In the genomic region with DNA sequence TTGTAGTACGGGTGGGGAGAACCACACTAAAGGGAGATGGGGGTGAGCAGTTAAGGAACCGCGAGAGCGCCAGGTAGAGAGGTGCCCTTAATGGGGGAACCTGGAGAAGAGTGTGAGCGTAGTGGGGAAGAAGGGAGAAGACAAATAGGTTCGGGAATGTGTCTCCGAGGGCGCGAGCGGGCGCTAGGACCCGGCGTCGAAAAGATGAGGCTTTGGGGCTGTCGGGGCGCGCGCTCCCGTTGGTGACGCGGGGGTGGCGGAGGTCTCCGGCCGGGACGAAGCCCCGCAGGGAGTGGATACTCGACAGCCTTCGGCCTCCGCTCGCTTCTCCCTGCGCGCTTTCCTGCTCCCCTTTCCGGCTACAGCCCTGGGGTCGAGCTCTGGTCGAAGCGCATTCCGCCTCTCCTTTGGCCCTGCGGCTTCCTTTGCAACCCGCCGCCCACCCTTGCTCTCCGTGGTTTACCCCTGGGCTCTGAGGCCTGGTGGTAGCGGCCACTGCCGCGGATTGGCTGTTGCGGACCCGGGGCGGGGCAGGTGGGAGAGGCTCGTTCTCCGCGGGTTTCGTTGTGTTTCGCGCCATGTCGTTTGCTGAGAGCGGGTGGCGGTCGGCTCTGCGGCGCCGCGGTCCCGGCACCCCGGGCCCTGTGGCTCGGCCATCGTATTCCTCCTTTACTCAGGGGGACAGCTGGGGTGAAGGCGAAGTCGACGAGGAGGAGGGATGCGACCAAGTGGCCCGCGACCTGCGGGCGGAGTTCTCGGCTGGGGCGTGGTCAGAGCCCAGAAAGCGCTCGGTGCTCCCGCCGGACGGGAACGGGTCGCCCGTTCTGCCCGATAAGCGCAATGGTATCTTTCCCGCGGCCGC, we compare ENCODE assay signal across 1 cellular context.
A peak's percentile ranks its signal among the peaks of the same experiment; 100 is the strongest.
TF ChIP-seq lines count a peak whose summit lies in the region.

Gene ARL6IP6 (plus strand): TSS at position 574 of the 862 bp plus-strand sequence. CDS start 5 bp downstream, at position 579.

TF ChIP-seq in HepG2, 621 proteins besides CTCF, POLR2A, EP300 and RAD21 (continued from another document and continues in another):
- TF ChIP-seq, protein P1, sequence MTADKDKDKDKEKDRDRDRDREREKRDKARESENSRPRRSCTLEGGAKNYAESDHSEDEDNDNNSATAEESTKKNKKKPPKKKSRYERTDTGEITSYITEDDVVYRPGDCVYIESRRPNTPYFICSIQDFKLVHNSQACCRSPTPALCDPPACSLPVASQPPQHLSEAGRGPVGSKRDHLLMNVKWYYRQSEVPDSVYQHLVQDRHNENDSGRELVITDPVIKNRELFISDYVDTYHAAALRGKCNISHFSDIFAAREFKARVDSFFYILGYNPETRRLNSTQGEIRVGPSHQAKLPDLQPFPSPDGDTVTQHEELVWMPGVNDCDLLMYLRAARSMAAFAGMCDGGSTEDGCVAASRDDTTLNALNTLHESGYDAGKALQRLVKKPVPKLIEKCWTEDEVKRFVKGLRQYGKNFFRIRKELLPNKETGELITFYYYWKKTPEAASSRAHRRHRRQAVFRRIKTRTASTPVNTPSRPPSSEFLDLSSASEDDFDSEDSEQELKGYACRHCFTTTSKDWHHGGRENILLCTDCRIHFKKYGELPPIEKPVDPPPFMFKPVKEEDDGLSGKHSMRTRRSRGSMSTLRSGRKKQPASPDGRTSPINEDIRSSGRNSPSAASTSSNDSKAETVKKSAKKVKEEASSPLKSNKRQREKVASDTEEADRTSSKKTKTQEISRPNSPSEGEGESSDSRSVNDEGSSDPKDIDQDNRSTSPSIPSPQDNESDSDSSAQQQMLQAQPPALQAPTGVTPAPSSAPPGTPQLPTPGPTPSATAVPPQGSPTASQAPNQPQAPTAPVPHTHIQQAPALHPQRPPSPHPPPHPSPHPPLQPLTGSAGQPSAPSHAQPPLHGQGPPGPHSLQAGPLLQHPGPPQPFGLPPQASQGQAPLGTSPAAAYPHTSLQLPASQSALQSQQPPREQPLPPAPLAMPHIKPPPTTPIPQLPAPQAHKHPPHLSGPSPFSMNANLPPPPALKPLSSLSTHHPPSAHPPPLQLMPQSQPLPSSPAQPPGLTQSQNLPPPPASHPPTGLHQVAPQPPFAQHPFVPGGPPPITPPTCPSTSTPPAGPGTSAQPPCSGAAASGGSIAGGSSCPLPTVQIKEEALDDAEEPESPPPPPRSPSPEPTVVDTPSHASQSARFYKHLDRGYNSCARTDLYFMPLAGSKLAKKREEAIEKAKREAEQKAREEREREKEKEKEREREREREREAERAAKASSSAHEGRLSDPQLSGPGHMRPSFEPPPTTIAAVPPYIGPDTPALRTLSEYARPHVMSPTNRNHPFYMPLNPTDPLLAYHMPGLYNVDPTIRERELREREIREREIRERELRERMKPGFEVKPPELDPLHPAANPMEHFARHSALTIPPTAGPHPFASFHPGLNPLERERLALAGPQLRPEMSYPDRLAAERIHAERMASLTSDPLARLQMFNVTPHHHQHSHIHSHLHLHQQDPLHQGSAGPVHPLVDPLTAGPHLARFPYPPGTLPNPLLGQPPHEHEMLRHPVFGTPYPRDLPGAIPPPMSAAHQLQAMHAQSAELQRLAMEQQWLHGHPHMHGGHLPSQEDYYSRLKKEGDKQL (CRISPR knock-in tag; IDR thresholded peaks at IDR 0.05; ENCODE audit: low read depth) = no peak
- TF ChIP-seq MAZ (IDR thresholded peaks at IDR 0.05; ENCODE audit: borderline replicate concordance, low read depth, low read length) = no peak
- TF ChIP-seq MAZ (CRISPR knock-in tag; IDR thresholded peaks at IDR 0.05; ENCODE audit: low read depth) = peak; percentile 67
- TF ChIP-seq WIZ (CRISPR knock-in tag; IDR thresholded peaks at IDR 0.05) = no peak
- TF ChIP-seq SOX13 (IDR thresholded peaks at IDR 0.05) = peak; percentile 12; the same call in 1 of the 2 replicates
- TF ChIP-seq SOX13 (CRISPR knock-in tag; conservative IDR thresholded peaks at IDR 0.05 in 1 of 2, IDR thresholded peaks at IDR 0.05 in 1 of 2) = no peak; a peak in 1 of 4 replicates
- TF ChIP-seq ZNF234 (CRISPR knock-in tag; conservative IDR thresholded peaks at IDR 0.05) = 0 out of 2 replicates have a peak, but pooled peaks have one; percentile 76
- TF ChIP-seq TFAP4 (IDR thresholded peaks at IDR 0.05; ENCODE audit: borderline replicate concordance, low read depth) = no peak; the same call in 1 of the 2 replicates
- TF ChIP-seq THYN1 (CRISPR knock-in tag; IDR thresholded peaks at IDR 0.05; ENCODE audit: borderline replicate concordance, low read depth) = peak; percentile 87; the same call in 1 of the 2 replicates
- TF ChIP-seq CC2D1A (CRISPR knock-in tag; IDR thresholded peaks at IDR 0.05) = no peak
- TF ChIP-seq ZNF296 (CRISPR knock-in tag; conservative IDR thresholded peaks at IDR 0.05) = no peak
- no peak for TF ChIP-seq SNRNP70 (IDR thresholded peaks at IDR 0.05; ENCODE audit: low read depth, low read length)
- peak; percentile 48; the same call in 1 of the 2 replicates for TF ChIP-seq ZNF547 (CRISPR knock-in tag; IDR thresholded peaks at IDR 0.05)
- peak; percentile 52 for TF ChIP-seq ZNF431 (CRISPR knock-in tag; IDR thresholded peaks at IDR 0.05; ENCODE audit: borderline replicate concordance, low read depth)
- peak; percentile 78; the same call in 1 of the 2 replicates for TF ChIP-seq ZNF225 (CRISPR knock-in tag; IDR thresholded peaks at IDR 0.05)
- peak; percentile 81 for TF ChIP-seq ZNF878 (CRISPR knock-in tag; IDR thresholded peaks at IDR 0.05)
- TF ChIP-seq PHF8 (CRISPR knock-in tag; IDR thresholded peaks at IDR 0.05) = peak; percentile 94
- no peak; the same call in 1 of the 2 replicates for TF ChIP-seq ZNF34 (CRISPR knock-in tag; IDR thresholded peaks at IDR 0.05; ENCODE audit: borderline replicate concordance)
- TF ChIP-seq KDM4B (CRISPR knock-in tag; IDR thresholded peaks at IDR 0.05) = no peak
- TF ChIP-seq, protein P2, sequence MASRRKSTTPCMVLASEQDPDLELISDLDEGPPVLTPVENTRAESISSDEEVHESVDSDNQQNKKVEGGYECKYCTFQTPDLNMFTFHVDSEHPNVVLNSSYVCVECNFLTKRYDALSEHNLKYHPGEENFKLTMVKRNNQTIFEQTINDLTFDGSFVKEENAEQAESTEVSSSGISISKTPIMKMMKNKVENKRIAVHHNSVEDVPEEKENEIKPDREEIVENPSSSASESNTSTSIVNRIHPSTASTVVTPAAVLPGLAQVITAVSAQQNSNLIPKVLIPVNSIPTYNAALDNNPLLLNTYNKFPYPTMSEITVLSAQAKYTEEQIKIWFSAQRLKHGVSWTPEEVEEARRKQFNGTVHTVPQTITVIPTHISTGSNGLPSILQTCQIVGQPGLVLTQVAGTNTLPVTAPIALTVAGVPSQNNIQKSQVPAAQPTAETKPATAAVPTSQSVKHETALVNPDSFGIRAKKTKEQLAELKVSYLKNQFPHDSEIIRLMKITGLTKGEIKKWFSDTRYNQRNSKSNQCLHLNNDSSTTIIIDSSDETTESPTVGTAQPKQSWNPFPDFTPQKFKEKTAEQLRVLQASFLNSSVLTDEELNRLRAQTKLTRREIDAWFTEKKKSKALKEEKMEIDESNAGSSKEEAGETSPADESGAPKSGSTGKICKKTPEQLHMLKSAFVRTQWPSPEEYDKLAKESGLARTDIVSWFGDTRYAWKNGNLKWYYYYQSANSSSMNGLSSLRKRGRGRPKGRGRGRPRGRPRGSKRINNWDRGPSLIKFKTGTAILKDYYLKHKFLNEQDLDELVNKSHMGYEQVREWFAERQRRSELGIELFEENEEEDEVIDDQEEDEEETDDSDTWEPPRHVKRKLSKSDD (CRISPR knock-in tag; IDR thresholded peaks at IDR 0.05; ENCODE audit: low read depth) = peak; percentile 40; the same call in 1 of the 2 replicates
- TF ChIP-seq, protein P3, sequence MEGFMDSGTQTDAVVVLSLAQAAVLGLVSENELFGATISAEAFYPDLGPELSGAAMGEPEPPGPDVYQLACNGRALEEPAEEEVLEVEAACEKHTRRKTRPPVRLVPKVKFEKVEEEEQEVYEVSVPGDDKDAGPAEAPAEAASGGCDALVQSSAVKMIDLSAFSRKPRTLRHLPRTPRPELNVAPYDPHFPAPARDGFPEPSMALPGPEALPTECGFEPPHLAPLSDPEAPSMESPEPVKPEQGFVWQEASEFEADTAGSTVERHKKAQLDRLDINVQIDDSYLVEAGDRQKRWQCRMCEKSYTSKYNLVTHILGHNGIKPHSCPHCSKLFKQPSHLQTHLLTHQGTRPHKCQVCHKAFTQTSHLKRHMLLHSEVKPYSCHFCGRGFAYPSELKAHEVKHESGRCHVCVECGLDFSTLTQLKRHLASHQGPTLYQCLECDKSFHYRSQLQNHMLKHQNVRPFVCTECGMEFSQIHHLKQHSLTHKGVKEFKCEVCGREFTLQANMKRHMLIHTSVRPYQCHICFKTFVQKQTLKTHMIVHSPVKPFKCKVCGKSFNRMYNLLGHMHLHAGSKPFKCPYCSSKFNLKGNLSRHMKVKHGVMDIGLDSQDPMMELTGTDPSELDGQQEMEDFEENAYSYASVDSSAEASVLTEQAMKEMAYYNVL (CRISPR knock-in tag; IDR thresholded peaks at IDR 0.05; ENCODE audit: borderline replicate concordance) = peak; percentile 90
- TF ChIP-seq MAFK (conservative IDR thresholded peaks at IDR 0.05 in 1 of 2, IDR thresholded peaks at IDR 0.05 in 1 of 2; ENCODE audit: low read length in 2 of 2) = no peak
- peak; percentile 86; the same call in 1 of the 2 replicates for TF ChIP-seq ZNF563 (CRISPR knock-in tag; IDR thresholded peaks at IDR 0.05)
- TF ChIP-seq, protein P4, sequence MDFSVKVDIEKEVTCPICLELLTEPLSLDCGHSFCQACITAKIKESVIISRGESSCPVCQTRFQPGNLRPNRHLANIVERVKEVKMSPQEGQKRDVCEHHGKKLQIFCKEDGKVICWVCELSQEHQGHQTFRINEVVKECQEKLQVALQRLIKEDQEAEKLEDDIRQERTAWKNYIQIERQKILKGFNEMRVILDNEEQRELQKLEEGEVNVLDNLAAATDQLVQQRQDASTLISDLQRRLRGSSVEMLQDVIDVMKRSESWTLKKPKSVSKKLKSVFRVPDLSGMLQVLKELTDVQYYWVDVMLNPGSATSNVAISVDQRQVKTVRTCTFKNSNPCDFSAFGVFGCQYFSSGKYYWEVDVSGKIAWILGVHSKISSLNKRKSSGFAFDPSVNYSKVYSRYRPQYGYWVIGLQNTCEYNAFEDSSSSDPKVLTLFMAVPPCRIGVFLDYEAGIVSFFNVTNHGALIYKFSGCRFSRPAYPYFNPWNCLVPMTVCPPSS (IDR thresholded peaks at IDR 0.05) = no peak
- peak; percentile 2; the same call in 1 of the 2 replicates for TF ChIP-seq MEIS1 (CRISPR knock-in tag; IDR thresholded peaks at IDR 0.05; ENCODE audit: borderline replicate concordance)
- TF ChIP-seq, protein P5, sequence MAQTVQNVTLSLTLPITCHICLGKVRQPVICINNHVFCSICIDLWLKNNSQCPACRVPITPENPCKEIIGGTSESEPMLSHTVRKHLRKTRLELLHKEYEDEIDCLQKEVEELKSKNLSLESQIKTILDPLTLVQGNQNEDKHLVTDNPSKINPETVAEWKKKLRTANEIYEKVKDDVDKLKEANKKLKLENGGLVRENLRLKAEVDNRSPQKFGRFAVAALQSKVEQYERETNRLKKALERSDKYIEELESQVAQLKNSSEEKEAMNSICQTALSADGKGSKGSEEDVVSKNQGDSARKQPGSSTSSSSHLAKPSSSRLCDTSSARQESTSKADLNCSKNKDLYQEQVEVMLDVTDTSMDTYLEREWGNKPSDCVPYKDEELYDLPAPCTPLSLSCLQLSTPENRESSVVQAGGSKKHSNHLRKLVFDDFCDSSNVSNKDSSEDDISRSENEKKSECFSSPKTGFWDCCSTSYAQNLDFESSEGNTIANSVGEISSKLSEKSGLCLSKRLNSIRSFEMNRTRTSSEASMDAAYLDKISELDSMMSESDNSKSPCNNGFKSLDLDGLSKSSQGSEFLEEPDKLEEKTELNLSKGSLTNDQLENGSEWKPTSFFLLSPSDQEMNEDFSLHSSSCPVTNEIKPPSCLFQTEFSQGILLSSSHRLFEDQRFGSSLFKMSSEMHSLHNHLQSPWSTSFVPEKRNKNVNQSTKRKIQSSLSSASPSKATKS (CRISPR knock-in tag; IDR thresholded peaks at IDR 0.05) = peak; percentile 94; the same call in 1 of the 2 replicates
- TF ChIP-seq HCFC1 (IDR thresholded peaks at IDR 0.05; ENCODE audit: low read depth, low read length) = no peak; the same call in none of the 2 replicates
- TF ChIP-seq PHB2 (IDR thresholded peaks at IDR 0.05; ENCODE audit: partially characterized antibody) = no peak
- no peak for TF ChIP-seq ZNF629 (CRISPR knock-in tag; conservative IDR thresholded peaks at IDR 0.05)
- TF ChIP-seq KLF16 (CRISPR knock-in tag; IDR thresholded peaks at IDR 0.05) = peak in 1 of 2 experiments; percentile 1; a peak in 1 of 4 replicates
- TF ChIP-seq AGO1 (IDR thresholded peaks at IDR 0.05; ENCODE audit: low read depth, low read length, poor library complexity, severe bottlenecking) = peak; percentile 82
- peak; percentile 72; the same call in 1 of the 2 replicates for TF ChIP-seq GABPB1 (CRISPR knock-in tag; IDR thresholded peaks at IDR 0.05)
- TF ChIP-seq ZC3H4 (CRISPR knock-in tag; IDR thresholded peaks at IDR 0.05; ENCODE audit: borderline replicate concordance) = peak; percentile 30
- no peak for TF ChIP-seq ZFP36L2 (CRISPR knock-in tag; IDR thresholded peaks at IDR 0.05)
- peak; percentile 84; the same call in 1 of the 2 replicates for TF ChIP-seq KLF12 (CRISPR knock-in tag; IDR thresholded peaks at IDR 0.05; ENCODE audit: borderline replicate concordance)
- peak; percentile 94 for TF ChIP-seq AKAP8 (CRISPR knock-in tag; IDR thresholded peaks at IDR 0.05)
- peak; percentile 81; the same call in 1 of the 2 replicates for TF ChIP-seq KAT7 (CRISPR knock-in tag; IDR thresholded peaks at IDR 0.05; ENCODE audit: borderline replicate concordance)
- TF ChIP-seq, protein P6, sequence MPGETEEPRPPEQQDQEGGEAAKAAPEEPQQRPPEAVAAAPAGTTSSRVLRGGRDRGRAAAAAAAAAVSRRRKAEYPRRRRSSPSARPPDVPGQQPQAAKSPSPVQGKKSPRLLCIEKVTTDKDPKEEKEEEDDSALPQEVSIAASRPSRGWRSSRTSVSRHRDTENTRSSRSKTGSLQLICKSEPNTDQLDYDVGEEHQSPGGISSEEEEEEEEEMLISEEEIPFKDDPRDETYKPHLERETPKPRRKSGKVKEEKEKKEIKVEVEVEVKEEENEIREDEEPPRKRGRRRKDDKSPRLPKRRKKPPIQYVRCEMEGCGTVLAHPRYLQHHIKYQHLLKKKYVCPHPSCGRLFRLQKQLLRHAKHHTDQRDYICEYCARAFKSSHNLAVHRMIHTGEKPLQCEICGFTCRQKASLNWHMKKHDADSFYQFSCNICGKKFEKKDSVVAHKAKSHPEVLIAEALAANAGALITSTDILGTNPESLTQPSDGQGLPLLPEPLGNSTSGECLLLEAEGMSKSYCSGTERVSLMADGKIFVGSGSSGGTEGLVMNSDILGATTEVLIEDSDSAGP (CRISPR knock-in tag; IDR thresholded peaks at IDR 0.05; ENCODE audit: borderline replicate concordance) = peak; percentile 88
